28 cellular contexts compared by ENCODE assay signal in genomic region chr9:6895754-6896153, GRCh38.
"Had no signal": no experiment of that assay in that cellular context is flagged by ENCODE, and none has a peak within 500 bp of the region (broad histone marks: within the 10 kb centered on the region; RNA-seq: fewer than 3 reads in every experiment).

No MANE protein-coding gene starts in this region.

- H3K36me3 ChIP-seq: neural progenitor cell, ovary, uterus had no signal

- DNase-seq: natural killer cell; occipital lobe; ovary; posterior cingulate gyrus; psoas muscle; right cardiac atrium; spleen; stimulated activated CD4-positive, alpha-beta T cell treated with anti-CD3 and anti-CD28 coated beads, Interleukin-12 subunit alpha, Interleukin-12 subunit beta, amount 100 ng/mL, for 4 hours; stimulated activated CD4-positive, alpha-beta T cell treated with anti-CD3 and anti-CD28 coated beads, Interleukin-1b, Interleukin-23, amount 100 ng/mL, for 48 hours; stimulated activated CD4-positive, alpha-beta T cell treated with anti-CD3 and anti-CD28 coated beads, Interleukin-4, amount 100 ng/mL, for 1 hour; stimulated activated CD4-positive, alpha-beta T cell treated with anti-CD3 and anti-CD28 coated beads, Interleukin-4, amount 100 ng/mL, for 4 hours; stimulated activated CD8-positive, alpha-beta memory T cell treated with anti-CD3 and anti-CD28 coated beads, Interleukin-4, amount 100 ng/mL, for 48 hours; stimulated activated naive CD4-positive, alpha-beta T cell; stimulated activated naive CD8-positive, alpha-beta T cell treated with anti-CD3 and anti-CD28 coated beads, Interleukin-15, amount 100 ng/mL, for 72 hours; stimulated activated naive CD8-positive, alpha-beta T cell treated with anti-CD3 and anti-CD28 coated beads, Interleukin-15, Interleukin-2, amounts not matched to agents 100 U/mL and 50 U/mL, for 24 hours; substantia nigra; testis; tibial artery; transverse colon; upper lobe of right lung; uterus had no signal

- H3K4me2 ChIP-seq: neural progenitor cell, smooth muscle cell had no signal

- ATAC-seq: natural killer cell; psoas muscle; right cardiac atrium; sciatic nerve; stimulated activated memory B cell treated with anti-CD40 and anti-IgM and Interleukin-4, amounts not matched to agents 10 μg/mL and 1 μg/mL and 100 μg/mL, for 72 hours; upper lobe of right lung had no signal

- H3K27ac ChIP-seq: neural progenitor cell, ovary, parathyroid adenoma, psoas muscle, skin epidermis, spleen, suprapubic skin, testis, tibial artery, transverse colon, upper lobe of right lung, uterus had no signal

- H3K9me3 ChIP-seq: ovary, psoas muscle, spleen, suprapubic skin, testis, tibial artery, transverse colon, upper lobe of right lung, uterus had no signal

- H3K4me3 ChIP-seq: neural progenitor cell, ovary, psoas muscle, skin epidermis, smooth muscle cell, spleen, suprapubic skin, testis, tibial artery, transverse colon, upper lobe of right lung, uterus had no signal

- H3K4me1 ChIP-seq: neural progenitor cell, parathyroid adenoma, psoas muscle, suprapubic skin, testis, uterus had no signal

- H3K9ac ChIP-seq: neural progenitor cell, parathyroid adenoma had no signal

- H2AFZ ChIP-seq: neural progenitor cell, parathyroid adenoma had no signal

- H3K27me3 ChIP-seq: neural progenitor cell, ovary, spleen, suprapubic skin, testis, tibial artery, transverse colon, upper lobe of right lung, uterus had no signal

- H3K79me2 ChIP-seq: parathyroid adenoma had no signal
